ENCODE assay signal across 12 cellular contexts in genomic region chr15:72198410-72199270, GRCh38. TPM values are rescaled to one million over a fixed set of nuclear protein-coding genes. Genes with fewer than 3 reads are reported as not detected.
A peak's percentile ranks its signal among the peaks of the same experiment; 100 is the strongest.
DNase-seq lines count a peak whose midpoint lies in the region; ATAC-seq and TF ChIP-seq lines count a peak whose summit lies in the region.
"Had no signal": no experiment of that assay in that cellular context is flagged by ENCODE, and none has a peak within 500 bp of the region (broad histone marks: within the 10 kb centered on the region; RNA-seq: fewer than 3 reads in every experiment).

No MANE protein-coding gene starts in this region.

- ATAC-seq in memory B cell (ENCODE audit: low read depth) = no peak
- no peak for ATAC-seq in heart right ventricle
- no peak for ATAC-seq in HG03196 (IDR thresholded peaks at IDR 0.05; ENCODE audit: unreplicated experiment)
- ATAC-seq in GM21717 (IDR thresholded peaks at IDR 0.05; ENCODE audit: unreplicated experiment) = no peak

- H3K36me3 ChIP-seq in heart right ventricle = peaks cover 0 to 56% (median 34%) of the 10 kb centered on the region in 9 donors

- H3K4me3 ChIP-seq in heart right ventricle = no peak overlapping the region

- no peak overlapping the region for H3K27ac ChIP-seq in heart right ventricle
- H3K27ac ChIP-seq: ascending aorta, psoas muscle had no signal

- TF ChIP-seq CTCF in heart right ventricle (IDR thresholded peaks at IDR 0.05) = no peak

- peak overlapping the region; percentile 45 for H3K27ac Mint-ChIP-seq in memory B cell

- peaks cover 9% of the 10 kb centered on the region for H3K27me3 Mint-ChIP-seq in memory B cell

- H3K9me3 Mint-ChIP-seq in memory B cell = no peaks in the 10 kb centered on the region

- intact Hi-C loops in heart right ventricle (cut with DNase I) = loop anchor here in 6 of 10 donors (1.0 to 10.0 kb wide), 4 partner anchors 33 to 88 kb away; partner anchors contain the start of gene PKM (in 3 of the 6)

- H3K4me1 ChIP-seq in heart right ventricle = peaks cover 25 to 52% (median 44%) of the 10 kb centered on the region in 9 donors

- H3K27me3 ChIP-seq in heart right ventricle = peaks cover 0 to 20% (median 9%) of the 10 kb centered on the region in 7 donors
- H3K27me3 ChIP-seq: ascending aorta had no signal

- H3K36me3 Mint-ChIP-seq in memory B cell = peaks cover 22% of the 10 kb centered on the region

- no peak overlapping the region for H3K4me3 Mint-ChIP-seq in memory B cell

- DNase-seq in DMS53 (lab: John Stamatoyannopoulos, UW) = peak; percentile 97
- DNase-seq in H4 (ENCODE audit: low spot score) = peak; percentile 6
- peak; percentile 87 for DNase-seq in NCI-H774 (lab: John Stamatoyannopoulos, UW)
- DNase-seq in memory B cell (ENCODE audit: low spot score in 2 of 2) = no peak
- DNase-seq in heart right ventricle = no peak
- no peak for DNase-seq in stimulated activated CD4-positive, alpha-beta T cell treated with anti-CD3 and anti-CD28 coated beads, Interleukin-2, amount 100 ng/mL, for 48 hours
- DNase-seq: activated CD4-positive, CD25-positive, alpha-beta regulatory T cell treated with anti-CD3 and anti-CD28 coated beads, Interleukin-2, amount 50 U/mL, for 72 hours; RPMI8226 had no signal

- H3K4me1 Mint-ChIP-seq in memory B cell = peaks cover 18% of the 10 kb centered on the region

- no peaks in the 10 kb centered on the region for H3K9me3 ChIP-seq in heart right ventricle
- H3K9me3 ChIP-seq: ascending aorta, psoas muscle had no signal

- WGBS in heart right ventricle, 2 donors = 89 to 92% methylated on average over 10 of the region's 10 CpGs

RNA-seq across cellular contexts. Expression of gene GRAMD2A, which starts 1.1 kb away (rescaled TPM):
- 0.18 and 0.33 TPM in 2 replicates for total RNA-seq in H4 (2014; rRNA removed; shearing (Covaris generic))
- under 1 TPM in 1 of 10 donors, not detected in 9; 0.20 TPM for total RNA-seq in heart right ventricle
- polyA plus RNA-seq in heart right ventricle = under 1 TPM in 1 of 2 donors, not detected in 1; 0.06 TPM
- total RNA-seq: ascending aorta, psoas muscle had no signal

RNA-seq across cellular contexts. Expression of gene PKM, which starts 32.4 kb away (rescaled TPM):
- total RNA-seq in H4 (2014; rRNA removed; shearing (Covaris generic)) = 2,397 and 2,595 TPM in 2 replicates
- total RNA-seq in heart right ventricle = 1,000 to 10,000 TPM in 6 of 10 donors, 100 to 1,000 TPM in 4; 851 to 1,508 (median 1,153) TPM
- polyA plus RNA-seq in heart right ventricle = 100 to 1,000 TPM; 549 to 755 TPM

Comparison
In these comparisons a context has a peak if more than half of its experiments do, and no peak if none do; other contexts are left out.
1. DNase-seq: peak in DMS53 (single experiment), H4 (single experiment) and NCI-H774 (single experiment); none in memory B cell (0 of 2), heart right ventricle (0 of 2) and stimulated activated CD4-positive, alpha-beta T cell treated with anti-CD3 and anti-CD28 coated beads, Interleukin-2, amount 100 ng/mL, for 48 hours (0 of 2).